Comparison of ENCODE assay signal across 8 cellular contexts in genomic region chr15:41971089-41971892, GRCh38. TPM values are rescaled to one million over a fixed set of nuclear protein-coding genes. Genes with fewer than 3 reads are reported as not detected.
DNase-seq lines count a peak whose midpoint lies in the region; ATAC-seq and TF ChIP-seq lines count a peak whose summit lies in the region.

No MANE protein-coding gene starts in this region.

- H3K27me3 Mint-ChIP-seq in CD4-positive, alpha-beta T cell = peaks cover 19% of the 10 kb centered on the region
- peaks cover 12% of the 10 kb centered on the region for H3K27me3 Mint-ChIP-seq in activated T-helper 2 cell treated with anti-CD3 and anti-CD28 coated beads, Interferon-gamma antibody, Interleukin-2, Interleukin-4, amounts not matched to agents 10 μg/mL and 5 μg/mL and 100 μg/mL, durations not matched to agents 14 hours and 24 hours and 36 hours (ENCODE audit: low read depth)
- H3K27me3 Mint-ChIP-seq in osteocyte (ENCODE audit: unreplicated experiment) = peaks cover 13% of the 10 kb centered on the region

- peak; percentile 44 to 73 (median 60) for DNase-seq in CD4-positive, alpha-beta T cell
- peak; percentile 64 to 66 for DNase-seq in PC-9
- DNase-seq in activated T-helper 2 cell treated with anti-CD3 and anti-CD28 coated beads, Interferon-gamma antibody, Interleukin-2, Interleukin-4, amounts not matched to agents 10 μg/mL and 5 μg/mL and 100 μg/mL, durations not matched to agents 14 hours and 24 hours and 36 hours (ENCODE audit: low spot score) = peak; percentile 73
- peak; percentile 38 for DNase-seq in foreskin melanocyte
- no peak for DNase-seq in osteocyte (ENCODE audit: extremely low spot score, unreplicated experiment)
- peak; percentile 69 to 78 for DNase-seq in tibial artery

- peaks cover 13% of the 10 kb centered on the region for H3K36me3 Mint-ChIP-seq in CD4-positive, alpha-beta T cell (ENCODE audit: low read depth)
- H3K36me3 Mint-ChIP-seq in activated T-helper 2 cell treated with anti-CD3 and anti-CD28 coated beads, Interferon-gamma antibody, Interleukin-2, Interleukin-4, amounts not matched to agents 10 μg/mL and 5 μg/mL and 100 μg/mL, durations not matched to agents 14 hours and 24 hours and 36 hours (ENCODE audit: low read depth) = peaks cover 3% of the 10 kb centered on the region
- H3K36me3 Mint-ChIP-seq in osteocyte (ENCODE audit: unreplicated experiment) = no peaks in the 10 kb centered on the region

- H3K4me3 ChIP-seq in PC-9 (peak overlapping the region; percentile 77), tibial artery (peak overlapping the region; percentile 92 to 99)

- H3K79me2 ChIP-seq in PC-9 (ENCODE audit: low read depth) = peaks cover 47% of the 10 kb centered on the region

- no peaks in the 10 kb centered on the region for H3K9me2 ChIP-seq in PC-9 (ENCODE audit: insufficient read depth)

- peak overlapping the region; percentile 98 for H3K4me3 Mint-ChIP-seq in CD4-positive, alpha-beta T cell
- H3K4me3 Mint-ChIP-seq in activated T-helper 2 cell treated with anti-CD3 and anti-CD28 coated beads, Interferon-gamma antibody, Interleukin-2, Interleukin-4, amounts not matched to agents 10 μg/mL and 5 μg/mL and 100 μg/mL, durations not matched to agents 14 hours and 24 hours and 36 hours (ENCODE audit: low read depth) = peak overlapping the region; percentile 83
- peak overlapping the region; percentile 84 for H3K4me3 Mint-ChIP-seq in osteocyte (ENCODE audit: unreplicated experiment)

- peak; percentile 65 for ATAC-seq in CD4-positive, alpha-beta T cell (ENCODE audit: poor library complexity)
- ATAC-seq in GM19351 (IDR thresholded peaks at IDR 0.05; ENCODE audit: unreplicated experiment) = peak; percentile 47
- ATAC-seq in HG03460 (IDR thresholded peaks at IDR 0.05; ENCODE audit: unreplicated experiment) = peak; percentile 51

- intact Hi-C loops in CD4-positive, alpha-beta T cell (cut with DNase I, micrococcal nuclease) = loop anchor here (1.0 to 10.0 kb wide), 7 partner anchors 32 to 766 kb away; partner anchors contain the start of genes CDAN1 (in 1 of the 2), JMJD7 (in 1 of the 2), NUSAP1 (in 1 of the 2) and OIP5 (in 1 of the 2)
- intact Hi-C loops in PC-9 (cut with micrococcal nuclease; ENCODE audit: unreplicated experiment) = loop anchor here (2.0 kb wide), 1 partner anchor 36 kb away; no protein-coding TSS in a partner anchor
- intact Hi-C loops in activated T-helper 2 cell treated with anti-CD3 and anti-CD28 coated beads, Interferon-gamma antibody, Interleukin-2, Interleukin-4, amounts not matched to agents 10 μg/mL and 5 μg/mL and 100 μg/mL, durations not matched to agents 14 hours and 24 hours and 36 hours (cut with micrococcal nuclease) = loop anchor here (1.0 to 5.0 kb wide), 5 partner anchors 14 to 196 kb away; partner anchors contain the start of genes JMJD7 and MAPKBP1
- intact Hi-C loops in tibial artery (cut with DNase I; ENCODE audit: low total_unique reads) = loop anchor here (5.0 kb wide), 2 partner anchors 39 to 144 kb away; partner anchors contain the start of gene JMJD7

- peaks cover 56% of the 10 kb centered on the region for H3K4me1 Mint-ChIP-seq in CD4-positive, alpha-beta T cell (ENCODE audit: low read depth)
- peaks cover 56% of the 10 kb centered on the region for H3K4me1 Mint-ChIP-seq in activated T-helper 2 cell treated with anti-CD3 and anti-CD28 coated beads, Interferon-gamma antibody, Interleukin-2, Interleukin-4, amounts not matched to agents 10 μg/mL and 5 μg/mL and 100 μg/mL, durations not matched to agents 14 hours and 24 hours and 36 hours (ENCODE audit: low read depth)
- peaks cover 49% of the 10 kb centered on the region for H3K4me1 Mint-ChIP-seq in osteocyte (ENCODE audit: unreplicated experiment)

- peaks cover 21% of the 10 kb centered on the region for H3F3A ChIP-seq in PC-9 (ENCODE audit: insufficient read depth, low read depth)

- no peaks in the 10 kb centered on the region for H3K9me3 Mint-ChIP-seq in CD4-positive, alpha-beta T cell
- no peaks in the 10 kb centered on the region for H3K9me3 Mint-ChIP-seq in activated T-helper 2 cell treated with anti-CD3 and anti-CD28 coated beads, Interferon-gamma antibody, Interleukin-2, Interleukin-4, amounts not matched to agents 10 μg/mL and 5 μg/mL and 100 μg/mL, durations not matched to agents 14 hours and 24 hours and 36 hours
- H3K9me3 Mint-ChIP-seq in osteocyte (ENCODE audit: unreplicated experiment) = no peaks in the 10 kb centered on the region

- peaks cover 28% of the 10 kb centered on the region for H3K4me1 ChIP-seq in PC-9 (replicated peaks; ENCODE audit: insufficient read depth)
- H3K4me1 ChIP-seq in tibial artery = peaks cover 0 to 54% (median 32%) of the 10 kb centered on the region in 4 donors

- POLR2A ChIA-PET in CD4-positive, alpha-beta T cell (lab: Charles Lee) = interaction anchor here (1.1 to 9.3 kb wide), 9 partner anchors 10 to 1358 kb away, joined by 3 to 209 read pairs (median 6); partner anchors contain the start of genes GANC, MAPKBP1, SPTBN5 and TMEM87A
- POLR2A ChIA-PET in PC-9 (lab: Charles Lee; ENCODE audit: unreplicated experiment) = interaction anchor here (0.6 to 1.3 kb wide), 5 partner anchors 28 to 721 kb away, joined by 3 to 4 read pairs (median 4); no protein-coding TSS in a partner anchor

- CTCF ChIA-PET in CD4-positive, alpha-beta T cell (lab: Charles Lee) = interaction anchor here (1.7 to 5.2 kb wide), 4 partner anchors 34 to 76 kb away, joined by 5 to 42 read pairs (median 10); no protein-coding TSS in a partner anchor
- CTCF ChIA-PET in PC-9 (lab: Charles Lee) = interaction anchor here (2.4 kb wide), 1 partner anchor 198 kb away, joined by 7 read pairs; the partner anchor contains the start of gene MAPKBP1

- BruUV-seq in PC-9 (replicated peaks; lab: Mats Ljungman, UMichigan) = no TSS peak

- H2AFZ ChIP-seq in PC-9 = peak overlapping the region; percentile 80

- peak overlapping the region; percentile 61 for H3K27ac ChIP-seq in CD4-positive, alpha-beta T cell (ENCODE audit: low read depth, low read length)
- peak overlapping the region; percentile 92 for H3K27ac ChIP-seq in PC-9
- peak overlapping the region; percentile 92 to 97 for H3K27ac ChIP-seq in tibial artery

- peaks cover 5% of the 10 kb centered on the region for H3K27me3 ChIP-seq in CD4-positive, alpha-beta T cell (ENCODE audit: control insufficient read depth, insufficient read depth, low read length)
- no peaks in the 10 kb centered on the region for H3K27me3 ChIP-seq in PC-9 (ENCODE audit: insufficient read depth, low read depth)
- no peaks in the 10 kb centered on the region for H3K27me3 ChIP-seq in tibial artery

- H3K9me3 ChIP-seq in CD4-positive, alpha-beta T cell (ENCODE audit: control insufficient read depth, low read length) = no peaks in the 10 kb centered on the region
- H3K9me3 ChIP-seq in PC-9 (ENCODE audit: insufficient read depth, low read depth) (no peaks in the 10 kb centered on the region), tibial artery (no peaks in the 10 kb centered on the region)

- H3K4me2 ChIP-seq in PC-9 = peak overlapping the region; percentile 78

- H4K20me1 ChIP-seq in PC-9 (ENCODE audit: insufficient read depth) = no peaks in the 10 kb centered on the region; the same call in 1 of the 2 replicates

- H3K36me3 ChIP-seq in PC-9 (ENCODE audit: low read depth) (no peaks in the 10 kb centered on the region), tibial artery (no peaks in the 10 kb centered on the region)

- H3K27ac Mint-ChIP-seq in CD4-positive, alpha-beta T cell = peak overlapping the region; percentile 95
- H3K27ac Mint-ChIP-seq in activated T-helper 2 cell treated with anti-CD3 and anti-CD28 coated beads, Interferon-gamma antibody, Interleukin-2, Interleukin-4, amounts not matched to agents 10 μg/mL and 5 μg/mL and 100 μg/mL, durations not matched to agents 14 hours and 24 hours and 36 hours = peak overlapping the region; percentile 87
- H3K27ac Mint-ChIP-seq in osteocyte (ENCODE audit: unreplicated experiment) = peak overlapping the region; percentile 73

- no peak for TF ChIP-seq CTCF in CD4-positive, alpha-beta T cell (IDR thresholded peaks at IDR 0.05)
- TF ChIP-seq CTCF in PC-9 (conservative IDR thresholded peaks at IDR 0.05) (no peak), osteocyte (IDR thresholded peaks at IDR 0.05) (no peak), tibial artery (IDR thresholded peaks at IDR 0.05) (peak; percentile 15 to 34)

RNA-seq across cellular contexts. Expression of gene EHD4, which starts 1.1 kb away (rescaled TPM):
- total RNA-seq in CD4-positive, alpha-beta T cell = 10 to 100 TPM; 39.8 to 40.5 TPM
- total RNA-seq in PC-9 (2021) (15.4 and 18.1 TPM in 2 replicates), osteocyte (20.9 and 21.7 TPM in 2 replicates)
- total RNA-seq in activated T-helper 2 cell treated with anti-CD3 and anti-CD28 coated beads, Interferon-gamma antibody, Interleukin-2, Interleukin-4, amounts not matched to agents 10 μg/mL and 5 μg/mL and 100 μg/mL, durations not matched to agents 14 hours and 24 hours and 36 hours = 22.3 and 22.7 TPM in 2 replicates

RNA-seq across cellular contexts. Expression of gene PLA2G4E, which starts 49.6 kb away (rescaled TPM):
- total RNA-seq in CD4-positive, alpha-beta T cell = not detected
- not detected in 2 replicates for total RNA-seq in PC-9 (2021)
- not detected in 2 replicates for total RNA-seq in activated T-helper 2 cell treated with anti-CD3 and anti-CD28 coated beads, Interferon-gamma antibody, Interleukin-2, Interleukin-4, amounts not matched to agents 10 μg/mL and 5 μg/mL and 100 μg/mL, durations not matched to agents 14 hours and 24 hours and 36 hours
- total RNA-seq in osteocyte = not detected in 2 replicates

Comparison
In these comparisons a context has a peak if more than half of its experiments do, and no peak if none do; other contexts are left out.
1. CTCF ChIP-seq: peak in tibial artery (2 of 2); none in CD4-positive, alpha-beta T cell (single experiment), PC-9 (single experiment) and osteocyte (single experiment).
2. Peak in every context shown above with its lines, with median percentiles within 50 percentile points of each other: ATAC-seq, H3K27ac ChIP-seq, H3K27ac Mint-ChIP-seq and H3K4me3 Mint-ChIP-seq.